1 cellular context compared by ENCODE assay signal in genomic region chr17:37710344-37710886, GRCh38.
TF ChIP-seq lines count a peak whose summit lies in the region.

No MANE protein-coding gene starts in this region.

TF ChIP-seq in HepG2, 621 proteins besides CTCF, POLR2A, EP300 and RAD21 (continued from another document and continues in another):
- TF ChIP-seq, protein P1, sequence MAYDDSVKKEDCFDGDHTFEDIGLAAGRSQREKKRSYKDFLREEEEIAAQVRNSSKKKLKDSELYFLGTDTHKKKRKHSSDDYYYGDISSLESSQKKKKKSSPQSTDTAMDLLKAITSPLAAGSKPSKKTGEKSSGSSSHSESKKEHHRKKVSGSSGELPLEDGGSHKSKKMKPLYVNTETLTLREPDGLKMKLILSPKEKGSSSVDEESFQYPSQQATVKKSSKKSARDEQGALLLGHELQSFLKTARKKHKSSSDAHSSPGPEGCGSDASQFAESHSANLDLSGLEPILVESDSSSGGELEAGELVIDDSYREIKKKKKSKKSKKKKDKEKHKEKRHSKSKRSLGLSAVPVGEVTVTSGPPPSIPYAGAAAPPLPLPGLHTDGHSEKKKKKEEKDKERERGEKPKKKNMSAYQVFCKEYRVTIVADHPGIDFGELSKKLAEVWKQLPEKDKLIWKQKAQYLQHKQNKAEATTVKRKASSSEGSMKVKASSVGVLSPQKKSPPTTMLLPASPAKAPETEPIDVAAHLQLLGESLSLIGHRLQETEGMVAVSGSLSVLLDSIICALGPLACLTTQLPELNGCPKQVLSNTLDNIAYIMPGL (CRISPR knock-in tag; IDR thresholded peaks at IDR 0.05; ENCODE audit: borderline replicate concordance in 1 of 2, low read depth in 1 of 2), result no peak; a peak in 1 of 4 replicates
- no peak for TF ChIP-seq CENPX (CRISPR knock-in tag; IDR thresholded peaks at IDR 0.05)
- TF ChIP-seq ZNF547 (CRISPR knock-in tag; IDR thresholded peaks at IDR 0.05), result no peak
- TF ChIP-seq ZNF678 (CRISPR knock-in tag; IDR thresholded peaks at IDR 0.05), result no peak
- no peak for TF ChIP-seq JARID2 (CRISPR knock-in tag; IDR thresholded peaks at IDR 0.05; ENCODE audit: insufficient replicate concordance)
- TF ChIP-seq E2F5 (CRISPR knock-in tag; conservative IDR thresholded peaks at IDR 0.05), result no peak
- TF ChIP-seq, protein P2, sequence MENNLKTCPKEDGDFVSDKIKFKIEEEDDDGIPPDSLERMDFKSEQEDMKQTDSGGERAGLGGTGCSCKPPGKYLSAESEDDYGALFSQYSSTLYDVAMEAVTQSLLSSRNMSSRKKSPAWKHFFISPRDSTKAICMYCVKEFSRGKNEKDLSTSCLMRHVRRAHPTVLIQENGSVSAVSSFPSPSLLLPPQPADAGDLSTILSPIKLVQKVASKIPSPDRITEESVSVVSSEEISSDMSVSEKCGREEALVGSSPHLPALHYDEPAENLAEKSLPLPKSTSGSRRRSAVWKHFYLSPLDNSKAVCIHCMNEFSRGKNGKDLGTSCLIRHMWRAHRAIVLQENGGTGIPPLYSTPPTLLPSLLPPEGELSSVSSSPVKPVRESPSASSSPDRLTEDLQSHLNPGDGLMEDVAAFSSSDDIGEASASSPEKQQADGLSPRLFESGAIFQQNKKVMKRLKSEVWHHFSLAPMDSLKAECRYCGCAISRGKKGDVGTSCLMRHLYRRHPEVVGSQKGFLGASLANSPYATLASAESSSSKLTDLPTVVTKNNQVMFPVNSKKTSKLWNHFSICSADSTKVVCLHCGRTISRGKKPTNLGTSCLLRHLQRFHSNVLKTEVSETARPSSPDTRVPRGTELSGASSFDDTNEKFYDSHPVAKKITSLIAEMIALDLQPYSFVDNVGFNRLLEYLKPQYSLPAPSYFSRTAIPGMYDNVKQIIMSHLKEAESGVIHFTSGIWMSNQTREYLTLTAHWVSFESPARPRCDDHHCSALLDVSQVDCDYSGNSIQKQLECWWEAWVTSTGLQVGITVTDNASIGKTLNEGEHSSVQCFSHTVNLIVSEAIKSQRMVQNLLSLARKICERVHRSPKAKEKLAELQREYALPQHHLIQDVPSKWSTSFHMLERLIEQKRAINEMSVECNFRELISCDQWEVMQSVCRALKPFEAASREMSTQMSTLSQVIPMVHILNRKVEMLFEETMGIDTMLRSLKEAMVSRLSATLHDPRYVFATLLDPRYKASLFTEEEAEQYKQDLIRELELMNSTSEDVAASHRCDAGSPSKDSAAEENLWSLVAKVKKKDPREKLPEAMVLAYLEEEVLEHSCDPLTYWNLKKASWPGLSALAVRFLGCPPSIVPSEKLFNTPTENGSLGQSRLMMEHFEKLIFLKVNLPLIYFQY (CRISPR knock-in tag; IDR thresholded peaks at IDR 0.05; ENCODE audit: borderline replicate concordance), result no peak; the same call in 1 of the 2 replicates
- no peak for TF ChIP-seq ZNF766 (CRISPR knock-in tag; IDR thresholded peaks at IDR 0.05; ENCODE audit: borderline replicate concordance)
- no peak for TF ChIP-seq HOXA5 (CRISPR knock-in tag; IDR thresholded peaks at IDR 0.05)
- TF ChIP-seq AGO2 (optimal IDR thresholded peaks at IDR 0.05; ENCODE audit: low read depth, low read length), result no peak
- TF ChIP-seq CBX5 (CRISPR knock-in tag; IDR thresholded peaks at IDR 0.05; ENCODE audit: borderline replicate concordance), result no peak
- no peak for TF ChIP-seq ZNF816 (CRISPR knock-in tag; IDR thresholded peaks at IDR 0.05; ENCODE audit: borderline replicate concordance)
- no peak; the same call in 1 of the 2 replicates for TF ChIP-seq UBTF (CRISPR knock-in tag; IDR thresholded peaks at IDR 0.05)
- TF ChIP-seq RBM22 (optimal IDR thresholded peaks at IDR 0.05; ENCODE audit: low read length), result peak; percentile 91
- peak; percentile 69; the same call in 1 of the 2 replicates for TF ChIP-seq TARDBP (CRISPR knock-in tag; IDR thresholded peaks at IDR 0.05)
- no peak for TF ChIP-seq ZNF652 (CRISPR knock-in tag; IDR thresholded peaks at IDR 0.05; ENCODE audit: borderline replicate concordance, low read depth)
- TF ChIP-seq ZSCAN22 (CRISPR knock-in tag; IDR thresholded peaks at IDR 0.05), result no peak
- TF ChIP-seq, protein P3, sequence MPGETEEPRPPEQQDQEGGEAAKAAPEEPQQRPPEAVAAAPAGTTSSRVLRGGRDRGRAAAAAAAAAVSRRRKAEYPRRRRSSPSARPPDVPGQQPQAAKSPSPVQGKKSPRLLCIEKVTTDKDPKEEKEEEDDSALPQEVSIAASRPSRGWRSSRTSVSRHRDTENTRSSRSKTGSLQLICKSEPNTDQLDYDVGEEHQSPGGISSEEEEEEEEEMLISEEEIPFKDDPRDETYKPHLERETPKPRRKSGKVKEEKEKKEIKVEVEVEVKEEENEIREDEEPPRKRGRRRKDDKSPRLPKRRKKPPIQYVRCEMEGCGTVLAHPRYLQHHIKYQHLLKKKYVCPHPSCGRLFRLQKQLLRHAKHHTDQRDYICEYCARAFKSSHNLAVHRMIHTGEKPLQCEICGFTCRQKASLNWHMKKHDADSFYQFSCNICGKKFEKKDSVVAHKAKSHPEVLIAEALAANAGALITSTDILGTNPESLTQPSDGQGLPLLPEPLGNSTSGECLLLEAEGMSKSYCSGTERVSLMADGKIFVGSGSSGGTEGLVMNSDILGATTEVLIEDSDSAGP (CRISPR knock-in tag; IDR thresholded peaks at IDR 0.05; ENCODE audit: borderline replicate concordance), result no peak
- TF ChIP-seq, protein P4, sequence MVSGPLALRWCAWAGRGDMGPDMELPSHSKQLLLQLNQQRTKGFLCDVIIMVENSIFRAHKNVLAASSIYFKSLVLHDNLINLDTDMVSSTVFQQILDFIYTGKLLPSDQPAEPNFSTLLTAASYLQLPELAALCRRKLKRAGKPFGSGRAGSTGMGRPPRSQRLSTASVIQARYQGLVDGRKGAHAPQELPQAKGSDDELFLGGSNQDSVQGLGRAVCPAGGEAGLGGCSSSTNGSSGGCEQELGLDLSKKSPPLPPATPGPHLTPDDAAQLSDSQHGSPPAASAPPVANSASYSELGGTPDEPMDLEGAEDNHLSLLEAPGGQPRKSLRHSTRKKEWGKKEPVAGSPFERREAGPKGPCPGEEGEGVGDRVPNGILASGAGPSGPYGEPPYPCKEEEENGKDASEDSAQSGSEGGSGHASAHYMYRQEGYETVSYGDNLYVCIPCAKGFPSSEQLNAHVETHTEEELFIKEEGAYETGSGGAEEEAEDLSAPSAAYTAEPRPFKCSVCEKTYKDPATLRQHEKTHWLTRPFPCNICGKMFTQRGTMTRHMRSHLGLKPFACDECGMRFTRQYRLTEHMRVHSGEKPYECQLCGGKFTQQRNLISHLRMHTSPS (CRISPR knock-in tag; IDR thresholded peaks at IDR 0.05; ENCODE audit: low read depth), result no peak
- 0 out of 2 replicates have a peak, but pooled peaks have one; percentile 55 for TF ChIP-seq ELF1 (CRISPR knock-in tag; IDR thresholded peaks at IDR 0.05)
- no peak for TF ChIP-seq RELA (CRISPR knock-in tag; IDR thresholded peaks at IDR 0.05)
- no peak for TF ChIP-seq ZNF75D (CRISPR knock-in tag; IDR thresholded peaks at IDR 0.05; ENCODE audit: borderline replicate concordance)
- peak; percentile 77 for TF ChIP-seq BCL6 (CRISPR knock-in tag; IDR thresholded peaks at IDR 0.05)
- TF ChIP-seq, protein P5, sequence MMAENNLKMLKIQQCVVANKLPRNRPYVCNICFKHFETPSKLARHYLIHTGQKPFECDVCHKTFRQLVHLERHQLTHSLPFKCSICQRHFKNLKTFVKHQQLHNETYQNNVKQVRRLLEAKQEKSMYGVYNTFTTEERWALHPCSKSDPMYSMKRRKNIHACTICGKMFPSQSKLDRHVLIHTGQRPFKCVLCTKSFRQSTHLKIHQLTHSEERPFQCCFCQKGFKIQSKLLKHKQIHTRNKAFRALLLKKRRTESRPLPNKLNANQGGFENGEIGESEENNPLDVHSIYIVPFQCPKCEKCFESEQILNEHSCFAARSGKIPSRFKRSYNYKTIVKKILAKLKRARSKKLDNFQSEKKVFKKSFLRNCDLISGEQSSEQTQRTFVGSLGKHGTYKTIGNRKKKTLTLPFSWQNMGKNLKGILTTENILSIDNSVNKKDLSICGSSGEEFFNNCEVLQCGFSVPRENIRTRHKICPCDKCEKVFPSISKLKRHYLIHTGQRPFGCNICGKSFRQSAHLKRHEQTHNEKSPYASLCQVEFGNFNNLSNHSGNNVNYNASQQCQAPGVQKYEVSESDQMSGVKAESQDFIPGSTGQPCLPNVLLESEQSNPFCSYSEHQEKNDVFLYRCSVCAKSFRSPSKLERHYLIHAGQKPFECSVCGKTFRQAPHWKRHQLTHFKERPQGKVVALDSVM (CRISPR knock-in tag; IDR thresholded peaks at IDR 0.05), result no peak
- no peak for TF ChIP-seq ADNP (CRISPR knock-in tag; IDR thresholded peaks at IDR 0.05)
- TF ChIP-seq PLSCR1 (CRISPR knock-in tag; IDR thresholded peaks at IDR 0.05; ENCODE audit: borderline replicate concordance), result no peak
- no peak for TF ChIP-seq CSRNP2 (CRISPR knock-in tag; conservative IDR thresholded peaks at IDR 0.05; ENCODE audit: low read depth)
- no peak for TF ChIP-seq ZNF839 (CRISPR knock-in tag; IDR thresholded peaks at IDR 0.05; ENCODE audit: borderline replicate concordance)
- TF ChIP-seq SALL2 (CRISPR knock-in tag; IDR thresholded peaks at IDR 0.05), result no peak
- peak; percentile 87 for TF ChIP-seq ZBTB37 (CRISPR knock-in tag; IDR thresholded peaks at IDR 0.05)
- TF ChIP-seq ZNF292 (CRISPR knock-in tag; IDR thresholded peaks at IDR 0.05; ENCODE audit: borderline replicate concordance, low read depth), result peak; percentile 27; the same call in 1 of the 2 replicates
- TF ChIP-seq ZNF704 (CRISPR knock-in tag; IDR thresholded peaks at IDR 0.05; ENCODE audit: borderline replicate concordance), result no peak
- TF ChIP-seq ZFAT (CRISPR knock-in tag; conservative IDR thresholded peaks at IDR 0.05), result no peak
- peak; percentile 73 for TF ChIP-seq MED1 (CRISPR knock-in tag; IDR thresholded peaks at IDR 0.05)
- TF ChIP-seq, protein P6, sequence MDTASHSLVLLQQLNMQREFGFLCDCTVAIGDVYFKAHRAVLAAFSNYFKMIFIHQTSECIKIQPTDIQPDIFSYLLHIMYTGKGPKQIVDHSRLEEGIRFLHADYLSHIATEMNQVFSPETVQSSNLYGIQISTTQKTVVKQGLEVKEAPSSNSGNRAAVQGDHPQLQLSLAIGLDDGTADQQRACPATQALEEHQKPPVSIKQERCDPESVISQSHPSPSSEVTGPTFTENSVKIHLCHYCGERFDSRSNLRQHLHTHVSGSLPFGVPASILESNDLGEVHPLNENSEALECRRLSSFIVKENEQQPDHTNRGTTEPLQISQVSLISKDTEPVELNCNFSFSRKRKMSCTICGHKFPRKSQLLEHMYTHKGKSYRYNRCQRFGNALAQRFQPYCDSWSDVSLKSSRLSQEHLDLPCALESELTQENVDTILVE (CRISPR knock-in tag; IDR thresholded peaks at IDR 0.05), result peak; percentile 21; the same call in 1 of the 2 replicates
- no peak for TF ChIP-seq CEBPB (IDR thresholded peaks at IDR 0.05; ENCODE audit: borderline replicate concordance, low read depth, low read length)
